Comparison of ENCODE assay signal across 11 cellular contexts in the genomic region with DNA sequence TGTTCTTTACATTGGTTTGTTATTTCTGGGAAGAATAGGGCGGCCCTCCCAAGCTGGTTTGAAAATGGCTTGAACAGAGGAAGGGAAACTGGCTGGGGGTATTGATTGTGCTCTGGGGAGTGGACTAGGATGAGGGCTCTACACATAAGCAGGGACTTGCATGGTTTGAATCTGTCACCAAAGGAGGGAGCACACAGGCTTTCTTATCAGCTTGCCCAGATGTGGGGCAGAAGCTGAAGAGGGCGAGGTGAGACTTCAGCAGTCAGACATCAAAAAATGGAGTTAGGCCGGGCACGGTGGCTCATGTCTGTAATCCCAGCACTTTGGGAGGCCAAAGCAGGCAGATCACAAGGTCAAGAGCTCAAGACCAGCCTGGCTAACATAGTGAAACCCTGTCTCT. TPM values are rescaled to one million over a fixed set of nuclear protein-coding genes. Genes with fewer than 3 reads are reported as not detected.
DNase-seq lines count a peak whose midpoint lies in the region; ATAC-seq and TF ChIP-seq lines count a peak whose summit lies in the region.
"Had no signal": no experiment of that assay in that cellular context is flagged by ENCODE, and none has a peak within 500 bp of the region (broad histone marks: within the 10 kb centered on the region; RNA-seq: fewer than 3 reads in every experiment).

No MANE protein-coding gene starts in this region.

- ATAC-seq in GM19043 (IDR thresholded peaks at IDR 0.05; ENCODE audit: low read depth, unreplicated experiment) (peak; percentile 30), GM21825 (IDR thresholded peaks at IDR 0.05; ENCODE audit: unreplicated experiment) (peak; percentile 4), HG03280 (IDR thresholded peaks at IDR 0.05; ENCODE audit: unreplicated experiment) (peak; percentile 18), natural killer cell (peak in 1 of 3 donors; percentile 40)

- no peaks in the 10 kb centered on the region for H3K36me3 Mint-ChIP-seq in natural killer cell
- H3K36me3 Mint-ChIP-seq: stimulated activated effector memory CD8-positive, alpha-beta T cell treated with anti-CD3 and anti-CD28 coated beads, Interleukin-12 subunit alpha, Interleukin-12 subunit beta, amount 100 ng/mL, for 72 hours had no signal

- peaks cover 21 to 23% of the 10 kb centered on the region in 2 donors for H3K27me3 Mint-ChIP-seq in natural killer cell (ENCODE audit: low read depth in 2 of 2)

- no peak overlapping the region for H3K4me3 Mint-ChIP-seq in natural killer cell
- H3K4me3 Mint-ChIP-seq: stimulated activated effector memory CD8-positive, alpha-beta T cell treated with anti-CD3 and anti-CD28 coated beads, Interleukin-12 subunit alpha, Interleukin-12 subunit beta, amount 100 ng/mL, for 72 hours had no signal

- TF ChIP-seq CTCF in natural killer cell (IDR thresholded peaks at IDR 0.05): no peak

- peaks cover 5 to 11% of the 10 kb centered on the region in 2 donors for H3K4me1 Mint-ChIP-seq in natural killer cell

- intact Hi-C loops in natural killer cell (cut with micrococcal nuclease): no loop called here

- no peaks in the 10 kb centered on the region for H3K9me3 Mint-ChIP-seq in natural killer cell
- H3K9me3 Mint-ChIP-seq: stimulated activated effector memory CD8-positive, alpha-beta T cell treated with anti-CD3 and anti-CD28 coated beads, Interleukin-12 subunit alpha, Interleukin-12 subunit beta, amount 100 ng/mL, for 72 hours had no signal

- DNase-seq in natural killer cell (no peak), NCI-H1105 (lab: John Stamatoyannopoulos, UW) (no peak), AG08396 (ENCODE audit: low spot score) (no peak), globus pallidus (ENCODE audit: low spot score) (no peak)
- DNase-seq: activated T-cell treated with anti-CD3 and anti-CD28 coated beads, Interleukin-2, amount 50 U/mL, for 1 hour; DMS153; NCI-H2029 treated with DMSO at 0.1 percent for 48 hours had no signal

- H3K27ac Mint-ChIP-seq in natural killer cell: peak overlapping the region; percentile 53 to 78
- H3K27ac Mint-ChIP-seq: stimulated activated effector memory CD8-positive, alpha-beta T cell treated with anti-CD3 and anti-CD28 coated beads, Interleukin-12 subunit alpha, Interleukin-12 subunit beta, amount 100 ng/mL, for 72 hours had no signal

RNA-seq across cellular contexts. Expression of a gene that starts 7.2 kb away (rescaled TPM):
- 10 to 100 TPM; 21.3 to 27.5 (median 21.8) TPM for total RNA-seq in natural killer cell
